12 cellular contexts compared by ENCODE assay signal in genomic region chr7:29488977-29489376, GRCh38.
DNase-seq lines count a peak whose midpoint lies in the region; ATAC-seq and TF ChIP-seq lines count a peak whose summit lies in the region.
"Had no signal": no experiment of that assay in that cellular context is flagged by ENCODE, and none has a peak within 500 bp of the region (broad histone marks: within the 10 kb centered on the region; RNA-seq: fewer than 3 reads in every experiment).

No MANE protein-coding gene starts in this region.

- H3K27me3 ChIP-seq in esophagus muscularis mucosa: no peaks in the 10 kb centered on the region
- H3K27me3 ChIP-seq in uterus: no peaks in the 10 kb centered on the region

- H3K4me3 ChIP-seq in esophagus muscularis mucosa: peak overlapping the region in 1 of 4 donors; percentile 17
- H3K4me3 ChIP-seq in mesodermal cell (ENCODE audit: extremely low read depth, insufficient read depth, low read length, poor library complexity, severe bottlenecking): no peak overlapping the region
- H3K4me3 ChIP-seq in uterus: no peak overlapping the region

- H3K9me3 ChIP-seq in esophagus muscularis mucosa: no peaks in the 10 kb centered on the region
- H3K9me3 ChIP-seq in mesodermal cell (ENCODE audit: control insufficient read depth, low read length): no peaks in the 10 kb centered on the region
- H3K9me3 ChIP-seq in uterus: no peaks in the 10 kb centered on the region

- H3K27ac Mint-ChIP-seq in stimulated activated memory B cell treated with anti-CD40 and anti-IgM and Interleukin-4, amounts not matched to agents 10 μg/mL and 1 μg/mL and 100 μg/mL, for 72 hours: no peak overlapping the region
- H3K27ac Mint-ChIP-seq: IgD-negative memory B cell; T-helper 2 cell treated with Interferon-gamma antibody and Interleukin-4, amounts not matched to agents 5 μg/mL and 100 μg/mL, for 36 hours had no signal

- H3K4me3 Mint-ChIP-seq in stimulated activated memory B cell treated with anti-CD40 and anti-IgM and Interleukin-4, amounts not matched to agents 10 μg/mL and 1 μg/mL and 100 μg/mL, for 72 hours: no peak overlapping the region
- H3K4me3 Mint-ChIP-seq: IgD-negative memory B cell; T-helper 2 cell treated with Interferon-gamma antibody and Interleukin-4, amounts not matched to agents 5 μg/mL and 100 μg/mL, for 36 hours had no signal

- H3K9me3 Mint-ChIP-seq in stimulated activated memory B cell treated with anti-CD40 and anti-IgM and Interleukin-4, amounts not matched to agents 10 μg/mL and 1 μg/mL and 100 μg/mL, for 72 hours: no peaks in the 10 kb centered on the region
- H3K9me3 Mint-ChIP-seq: IgD-negative memory B cell; T-helper 2 cell treated with Interferon-gamma antibody and Interleukin-4, amounts not matched to agents 5 μg/mL and 100 μg/mL, for 36 hours had no signal

- no peak for ATAC-seq in stimulated activated memory B cell treated with anti-CD40 and anti-IgM and Interleukin-4, amounts not matched to agents 10 μg/mL and 1 μg/mL and 100 μg/mL, for 72 hours
- no peak for ATAC-seq in HG03108 (IDR thresholded peaks at IDR 0.05; ENCODE audit: unreplicated experiment)
- no peak for ATAC-seq in GM21360 (IDR thresholded peaks at IDR 0.05; ENCODE audit: unreplicated experiment)
- ATAC-seq: stimulated activated naive CD8-positive, alpha-beta T cell treated with anti-CD3 and anti-CD28 coated beads, Interleukin-15, Interleukin-2, amounts not matched to agents 100 U/mL and 50 U/mL, for 24 hours had no signal

- peak overlapping the region; percentile 10 to 57 (median 42) for H3K27ac ChIP-seq in esophagus muscularis mucosa (replicated peaks in 1 of 4)
- H3K27ac ChIP-seq in mesodermal cell (ENCODE audit: low read depth, low read length, severe bottlenecking): peak overlapping the region; percentile 80
- peak overlapping the region; percentile 9 to 43 for H3K27ac ChIP-seq in uterus

- H3K4me1 ChIP-seq in esophagus muscularis mucosa (peaks cover 19 to 50% (median 47%) of the 10 kb centered on the region in 4 donors), mesodermal cell (ENCODE audit: control insufficient read depth, insufficient read depth, low read length, poor library complexity, severe bottlenecking) (peaks cover 48% of the 10 kb centered on the region), uterus (no peaks in the 10 kb centered on the region)

- no peaks in the 10 kb centered on the region for H3K36me3 Mint-ChIP-seq in stimulated activated memory B cell treated with anti-CD40 and anti-IgM and Interleukin-4, amounts not matched to agents 10 μg/mL and 1 μg/mL and 100 μg/mL, for 72 hours
- H3K36me3 Mint-ChIP-seq: IgD-negative memory B cell had no signal

- no peak for TF ChIP-seq EP300 in esophagus muscularis mucosa (IDR thresholded peaks at IDR 0.05)

- intact Hi-C loops in esophagus muscularis mucosa (cut with DNase I) (no loop called here), uterus (cut with DNase I; ENCODE audit: low total_unique reads) (no loop called here)

- 18% methylated on average over 2 of the region's 2 CpGs for WGBS in esophagus muscularis mucosa
- no CpG with 5 or more reads among the region's 2 CpGs for WGBS in mesodermal cell (ENCODE audit: insufficient coverage in 2 of 2), 2 experiments

- DNase-seq in RPMI7951 (ENCODE audit: low read depth) (peak; percentile 86), esophagus muscularis mucosa (ENCODE audit: extremely low spot score) (peak; percentile 12), uterus (no peak)
- DNase-seq: activated CD8-positive, alpha-beta memory T cell treated with anti-CD3 and anti-CD28 coated beads, Interleukin-2, amount 50 U/mL, for 48 hours; NCI-H510A; stimulated activated naive CD8-positive, alpha-beta T cell treated with anti-CD3 and anti-CD28 coated beads, Interleukin-15, Interleukin-2, amounts not matched to agents 100 U/mL and 50 U/mL, for 24 hours had no signal

- no peak for TF ChIP-seq POLR2A in esophagus muscularis mucosa (IDR thresholded peaks at IDR 0.05; ENCODE audit: low read depth)
- no peak for TF ChIP-seq POLR2A in uterus (IDR thresholded peaks at IDR 0.05)

- peaks cover 30% of the 10 kb centered on the region for H3K27me3 Mint-ChIP-seq in stimulated activated memory B cell treated with anti-CD40 and anti-IgM and Interleukin-4, amounts not matched to agents 10 μg/mL and 1 μg/mL and 100 μg/mL, for 72 hours

- TF ChIP-seq CTCF in esophagus muscularis mucosa (IDR thresholded peaks at IDR 0.05) (no peak), uterus (IDR thresholded peaks at IDR 0.05) (no peak)

- H3K36me3 ChIP-seq in esophagus muscularis mucosa (no peaks in the 10 kb centered on the region), mesodermal cell (ENCODE audit: control insufficient read depth, insufficient read depth, low read length) (no peaks in the 10 kb centered on the region), uterus (no peaks in the 10 kb centered on the region)

- H3K4me1 Mint-ChIP-seq in stimulated activated memory B cell treated with anti-CD40 and anti-IgM and Interleukin-4, amounts not matched to agents 10 μg/mL and 1 μg/mL and 100 μg/mL, for 72 hours: peaks cover 11% of the 10 kb centered on the region
- H3K4me1 Mint-ChIP-seq: IgD-negative memory B cell had no signal

Comparison
In these comparisons a context has a peak if more than half of its experiments do, and no peak if none do; other contexts are left out.
1. DNase-seq: peak in RPMI7951 (single experiment) and esophagus muscularis mucosa (single experiment); none in uterus (0 of 2).
2. H3K27ac ChIP-seq: peak in every context shown above with its lines; median percentile 80 in mesodermal cell; 42 in esophagus muscularis mucosa; 26 in uterus.